6 cellular contexts compared by ENCODE assay signal in genomic region chrX:101599592-101599991, GRCh38. TPM values are rescaled to one million over a fixed set of nuclear protein-coding genes. Genes with fewer than 3 reads are reported as not detected.
DNase-seq lines count a peak whose midpoint lies in the region; ATAC-seq, FAIRE-seq and TF ChIP-seq lines count a peak whose summit lies in the region.
"Not testable (repeated sequence)": the region's sequence is repeated elsewhere in the genome, so short reads cannot be mapped to it uniquely, and the experiment has no call there.
"Had no signal": no experiment of that assay in that cellular context is flagged by ENCODE, and none has a peak within 500 bp of the region (broad histone marks: within the 10 kb centered on the region; RNA-seq: fewer than 3 reads in every experiment).

No MANE protein-coding gene starts in this region.

- 0 out of 2 replicates have a peak, but pooled peaks have one; percentile 33 for ATAC-seq in Panc1

- TF ChIP-seq CTCF in Panc1 (IDR thresholded peaks at IDR 0.05); H1 (IDR thresholded peaks at IDR 0.05; ENCODE audit: control extremely low read depth in 1 of 3, insufficient read depth in 1 of 3, low read depth in 1 of 3, low read length in 3 of 3); keratinocyte (optimal IDR thresholded peaks at IDR 0.05 in 1 of 3, IDR thresholded peaks at IDR 0.05 in 1 of 3, conservative IDR thresholded peaks at IDR 0.05 in 1 of 3; ENCODE audit: extremely low read depth in 1 of 3, insufficient read depth in 2 of 3, low read length in 3 of 3): not testable (repeated sequence)

- H4K20me1 ChIP-seq in H1 (replicated peaks in 1 of 2; ENCODE audit: control insufficient read depth in 1 of 2, insufficient read depth in 2 of 2, low read length in 2 of 2); keratinocyte (ENCODE audit: control insufficient read depth, extremely low read depth, insufficient read depth, low read length): not testable (repeated sequence)

- H3K9ac ChIP-seq in H1 (replicated peaks in 1 of 4; ENCODE audit: extremely low read depth in 1 of 4, low read depth in 3 of 4, low read length in 3 of 4); keratinocyte (ENCODE audit: control insufficient read depth, extremely low read depth, insufficient read depth, low read length): not testable (repeated sequence)

- H3K36me3 ChIP-seq in Panc1 (ENCODE audit: control insufficient read depth, insufficient read depth, low read length); H1 (ENCODE audit: control insufficient read depth in 2 of 4, insufficient read depth in 4 of 4, low read length in 3 of 4); keratinocyte (ENCODE audit: control insufficient read depth in 2 of 2, extremely low read depth in 1 of 2, insufficient read depth in 2 of 2, low read length in 2 of 2): not testable (repeated sequence)

- not testable (repeated sequence) for H4K8ac ChIP-seq in H1 (ENCODE audit: extremely low read depth, insufficient read depth, low read length)

- H4K91ac ChIP-seq in H1 (replicated peaks; ENCODE audit: insufficient read length, low read length): not testable (repeated sequence)

- H2AFZ ChIP-seq in H1 (ENCODE audit: low read length); keratinocyte (ENCODE audit: control insufficient read depth, low read length): not testable (repeated sequence)

- not testable (repeated sequence) for H3K4ac ChIP-seq in H1 (replicated peaks; ENCODE audit: insufficient read length, low read depth, low read length)

- not testable (repeated sequence) for H3K9me1 ChIP-seq in keratinocyte (ENCODE audit: control insufficient read depth, extremely low read depth, insufficient read depth, low read length)

- not testable (repeated sequence) for H3K18ac ChIP-seq in H1 (ENCODE audit: extremely low read depth, low read length)

- TF ChIP-seq POLR2A in GM12892 (IDR thresholded peaks at IDR 0.05; ENCODE audit: low read depth, low read length); H1 (IDR thresholded peaks at IDR 0.05; ENCODE audit: control extremely low read depth in 1 of 2, low read depth in 2 of 2, low read length in 2 of 2): not testable (repeated sequence)

- not testable (repeated sequence) for H3K4me2 ChIP-seq in H1 (ENCODE audit: insufficient read depth in 1 of 2, low read depth in 2 of 2, low read length in 2 of 2); keratinocyte (ENCODE audit: control insufficient read depth, extremely low read depth, insufficient read depth, low read depth, low read length)

- not testable (repeated sequence) for DNase-seq in GM12892 (ENCODE audit: insufficient read length); Panc1 (ENCODE audit: low read depth, low spot score); H1 (ENCODE audit: low read depth in 1 of 2, low spot score in 2 of 2); keratinocyte (ENCODE audit: low read depth, low spot score); urothelium cell line (ENCODE audit: low spot score)

- H3K79me2 ChIP-seq in H1 (ENCODE audit: control insufficient read depth in 1 of 2, insufficient read depth in 2 of 2, low read length in 2 of 2); keratinocyte (ENCODE audit: control insufficient read depth, insufficient read depth, low read length): not testable (repeated sequence)

- H3K27me3 ChIP-seq in Panc1 (ENCODE audit: control insufficient read depth, insufficient read depth, low read length): peaks cover 17% of the 10 kb centered on the region
- not testable (repeated sequence) for H3K27me3 ChIP-seq in H1 (replicated peaks in 1 of 4; ENCODE audit: control insufficient read depth in 3 of 4, extremely low read depth in 1 of 4, insufficient read depth in 3 of 4, low read length in 3 of 4); keratinocyte (ENCODE audit: control insufficient read depth, extremely low read depth, insufficient read depth, low read length)

- H3K79me1 ChIP-seq in H1 (ENCODE audit: low read depth, low read length): not testable (repeated sequence)

- H3K4me3 ChIP-seq in Panc1 (ENCODE audit: low read depth in 2 of 2, low read length in 2 of 2); H1 (ENCODE audit: extremely low read depth in 1 of 4, insufficient read depth in 2 of 4, low read depth in 3 of 4, low read length in 4 of 4); keratinocyte (ENCODE audit: control insufficient read depth in 2 of 3, extremely low read depth in 1 of 3, insufficient read depth in 2 of 3, low read depth in 1 of 3, low read length in 3 of 3): not testable (repeated sequence)

- BruUV-seq in Panc1 (replicated peaks; lab: Mats Ljungman, UMichigan): not testable (repeated sequence)

- WGBS in H1 (ENCODE audit: extremely low coverage in 1 of 2, insufficient coverage in 1 of 2, insufficient read length in 1 of 2, insufficient replicate concordance in 2 of 2, low coverage in 1 of 2, low lambda C conversion rate in 2 of 2, missing lambda C conversion rate in 1 of 2), 2 experiments: 60% methylated on average over 2 of the region's 8 CpGs; no CpG with 5 or more reads in 1 of the 2 experiments

- dilution Hi-C loops in keratinocyte (cut with MboI; ENCODE audit: extremely low pct_ligation_motif_present, low sequenced_read_pairs): not testable (repeated sequence)

- not testable (repeated sequence) for H3K23me2 ChIP-seq in H1 (ENCODE audit: low read depth, low read length)

- H2AK5ac ChIP-seq in H1 (ENCODE audit: low read depth, low read length): not testable (repeated sequence)

- not testable (repeated sequence) for H4K5ac ChIP-seq in H1 (ENCODE audit: insufficient read length, low read depth, low read length)

- H3K56ac ChIP-seq in H1 (replicated peaks; ENCODE audit: insufficient read length, low read depth, low read length): not testable (repeated sequence)

- not testable (repeated sequence) for H2BK20ac ChIP-seq in H1 (ENCODE audit: low read length)

- H2BK120ac ChIP-seq in H1 (replicated peaks; ENCODE audit: low read depth, low read length): not testable (repeated sequence)

- not testable (repeated sequence) for H2BK5ac ChIP-seq in H1 (ENCODE audit: low read depth, low read length)

- not testable (repeated sequence) for H2BK12ac ChIP-seq in H1 (ENCODE audit: low read depth, low read length)

- TF ChIP-seq RAD21 in H1 (IDR thresholded peaks at IDR 0.05 in 1 of 2, conservative IDR thresholded peaks at IDR 0.05 in 1 of 2; ENCODE audit: low read depth in 2 of 2, low read length in 2 of 2): not testable (repeated sequence)

- TF ChIP-seq EP300 in H1 (IDR thresholded peaks at IDR 0.05; ENCODE audit: borderline replicate concordance in 1 of 2, low read depth in 2 of 2, low read length in 2 of 2): not testable (repeated sequence)

- intact Hi-C loops in Panc1 (cut with micrococcal nuclease; ENCODE audit: unreplicated experiment): loop anchor here (5.0 to 10.0 kb wide), 2 partner anchors 185 to 198 kb away; no protein-coding TSS in a partner anchor

- H3K23ac ChIP-seq in H1 (ENCODE audit: insufficient read length): not testable (repeated sequence)

- POLR2A ChIA-PET in Panc1 (lab: Charles Lee); H1 (lab: Charles Lee; ENCODE audit: partially characterized antibody): not testable (repeated sequence)

- not testable (repeated sequence) for H3K27ac ChIP-seq in Panc1 (ENCODE audit: low read length); H1 (ENCODE audit: low read depth, low read length); keratinocyte (ENCODE audit: control insufficient read depth, insufficient read depth, low read length)

- not testable (repeated sequence) for H3K14ac ChIP-seq in H1 (ENCODE audit: insufficient read length)

- not testable (repeated sequence) for H2BK15ac ChIP-seq in H1 (ENCODE audit: low read length)

- not testable (repeated sequence) for H3K9me3 ChIP-seq in Panc1 (ENCODE audit: control insufficient read depth, insufficient read depth, low read depth, low read length); H1 (ENCODE audit: insufficient read depth in 2 of 2, low read depth in 1 of 2, low read length in 1 of 2); keratinocyte (ENCODE audit: control insufficient read depth, low read depth, low read length)

- not testable (repeated sequence) for H3K4me1 ChIP-seq in Panc1 (ENCODE audit: control insufficient read depth, insufficient read depth, low read length); H1 (replicated peaks in 1 of 4; ENCODE audit: control insufficient read depth in 3 of 4, insufficient read depth in 4 of 4, low read length in 3 of 4); keratinocyte (ENCODE audit: control insufficient read depth, extremely low read depth, insufficient read depth, low read length)

- CTCF ChIA-PET in Panc1 (lab: Charles Lee); H1 (lab: Charles Lee; ENCODE audit: partially characterized antibody): not testable (repeated sequence)

- peak; percentile 78 for FAIRE-seq in GM12892 (lab: Jason Lieb, UNC)
- FAIRE-seq in H1 (lab: Jason Lieb, UNC): peak; percentile 63
- peak; percentile 9 for FAIRE-seq in keratinocyte (lab: Jason Lieb, UNC)
- peak; percentile 63 for FAIRE-seq in urothelium cell line (lab: Jason Lieb, UNC)

- in situ Hi-C loops in Panc1 (cut with HindIII; ENCODE audit: low pct_unique_long_range_greater_than_20kb, low sequenced_read_pairs): not testable (repeated sequence)

RNA-seq across cellular contexts. Expression of gene ARMCX6, which starts 18.2 kb away (rescaled TPM):
- polyA plus RNA-seq in GM12892 (2012; ENCODE audit: missing spikeins): 44.4 TPM
- 43.6 TPM for total RNA-seq in Panc1 (2021; ENCODE audit: unreplicated experiment)
- 42.8 TPM for polyA plus RNA-seq in Panc1 (2012; ENCODE audit: insufficient read length)
- total RNA-seq in H1 (2021; fragmentation: NEBNext Ultra II Directional; extraction: Animal tissue kit (Norgen Biotek cat#: 25700)): 36.6 and 40.0 TPM in 2 replicates
- polyA plus RNA-seq in H1 (2011; rRNA removed): 18.3 and 24.9 TPM in 2 replicates
- polyA plus RNA-seq in H1 (2011; cell fraction: cytosol; rRNA removed): 24.3 TPM
- polyA plus RNA-seq in H1 (2011; cell fraction: nucleus; rRNA removed): 32.3 TPM
- polyA plus RNA-seq in H1 (2012, experiment 1 of 2): 35.5 to 37.9 TPM (median 37.1 TPM) in 4 replicates
- 25.6 TPM for polyA plus RNA-seq in H1 (2012, experiment 2 of 2)
- 33.8 TPM for polyA plus RNA-seq in H1 (2013, experiment 1 of 2)
- polyA plus RNA-seq in H1 (2013, experiment 2 of 2): 31.6 TPM
- 9.2 and 21.3 TPM in 2 replicates for polyA minus RNA-seq in H1 (2011; rRNA and poly(A)+ RNA removed)
- 5.1 TPM for polyA minus RNA-seq in H1 (2011; cell fraction: cytosol; rRNA and poly(A)+ RNA removed)
- 11.7 TPM for polyA minus RNA-seq in H1 (2011; cell fraction: nucleus; rRNA and poly(A)+ RNA removed)
- 43.5 to 60.8 TPM (median 56.1 TPM) in 3 replicates for polyA plus RNA-seq in keratinocyte
- polyA plus RNA-seq in keratinocyte (2011; ENCODE audit: low read depth): 28.6 TPM
- 48.5 and 75.8 TPM in 2 replicates for polyA plus RNA-seq in keratinocyte (2011; cell fraction: cytosol; rRNA removed)
- polyA plus RNA-seq in keratinocyte (2011; cell fraction: nucleus; rRNA removed): 45.9 and 60.5 TPM in 2 replicates
- polyA plus RNA-seq in keratinocyte (2012; ENCODE audit: low replicate concordance): 30.0 and 35.5 TPM in 2 replicates
- polyA minus RNA-seq in keratinocyte: 4.6 to 12.5 TPM (median 10.4 TPM) in 3 replicates
- 2.1 TPM for polyA minus RNA-seq in keratinocyte (2011; cell fraction: cytosol; rRNA and poly(A)+ RNA removed)
- 7.1 and 11.0 TPM in 2 replicates for polyA minus RNA-seq in keratinocyte (2011; cell fraction: nucleus; rRNA and poly(A)+ RNA removed)

RNA-seq across cellular contexts. Expression of gene ARMCX3, which starts 23.4 kb away (rescaled TPM):
- polyA plus RNA-seq in GM12892 (2012; ENCODE audit: missing spikeins): 29.9 TPM
- total RNA-seq in Panc1 (2021; ENCODE audit: unreplicated experiment): 25.9 TPM
- 30.5 TPM for polyA plus RNA-seq in Panc1 (2012; ENCODE audit: insufficient read length)
- total RNA-seq in H1 (2021; fragmentation: NEBNext Ultra II Directional; extraction: Animal tissue kit (Norgen Biotek cat#: 25700)): 19.5 and 20.3 TPM in 2 replicates
- polyA plus RNA-seq in H1 (2011; rRNA removed) (7.4 and 7.6 TPM in 2 replicates), keratinocyte (15.5 to 21.2 TPM (median 18.5 TPM) in 3 replicates)
- polyA plus RNA-seq in H1 (2011; cell fraction: cytosol; rRNA removed): 14.1 TPM
- polyA plus RNA-seq in H1 (2011; cell fraction: nucleus; rRNA removed): 18.1 TPM
- polyA plus RNA-seq in H1 (2012, experiment 1 of 2): 13.8 to 20.4 TPM (median 18.5 TPM) in 4 replicates
- polyA plus RNA-seq in H1 (2012, experiment 2 of 2): 2.3 TPM
- 9.0 TPM for polyA plus RNA-seq in H1 (2013, experiment 1 of 2)
- polyA plus RNA-seq in H1 (2013, experiment 2 of 2): 8.8 TPM
- 11.1 and 13.5 TPM in 2 replicates for polyA minus RNA-seq in H1 (2011; rRNA and poly(A)+ RNA removed)
- 9.2 TPM for polyA minus RNA-seq in H1 (2011; cell fraction: cytosol; rRNA and poly(A)+ RNA removed)
- 17.1 TPM for polyA minus RNA-seq in H1 (2011; cell fraction: nucleus; rRNA and poly(A)+ RNA removed)
- 10.1 TPM for polyA plus RNA-seq in keratinocyte (2011; ENCODE audit: low read depth)
- polyA plus RNA-seq in keratinocyte (2011; cell fraction: cytosol; rRNA removed): 11.6 and 15.8 TPM in 2 replicates
- 27.7 and 36.8 TPM in 2 replicates for polyA plus RNA-seq in keratinocyte (2011; cell fraction: nucleus; rRNA removed)
- polyA plus RNA-seq in keratinocyte (2012; ENCODE audit: low replicate concordance): 13.8 and 19.1 TPM in 2 replicates
- 11.1 to 12.9 TPM (median 12.4 TPM) in 3 replicates for polyA minus RNA-seq in keratinocyte
- polyA minus RNA-seq in keratinocyte (2011; cell fraction: cytosol; rRNA and poly(A)+ RNA removed): 14.4 TPM
- polyA minus RNA-seq in keratinocyte (2011; cell fraction: nucleus; rRNA and poly(A)+ RNA removed): 14.0 and 24.0 TPM in 2 replicates

RNA-seq across cellular contexts. Expression of gene ARMCX1, which starts 49.2 kb away (rescaled TPM):
- 0.15 TPM for polyA plus RNA-seq in GM12892 (2012; ENCODE audit: missing spikeins)
- total RNA-seq in Panc1 (2021; ENCODE audit: unreplicated experiment): 4.7 TPM
- 4.7 TPM for polyA plus RNA-seq in Panc1 (2012; ENCODE audit: insufficient read length)
- total RNA-seq in H1 (2021; fragmentation: NEBNext Ultra II Directional; extraction: Animal tissue kit (Norgen Biotek cat#: 25700)): 29.1 and 29.2 TPM in 2 replicates
- polyA plus RNA-seq in H1 (2011; rRNA removed): 9.8 and 12.5 TPM in 2 replicates
- 18.6 TPM for polyA plus RNA-seq in H1 (2011; cell fraction: cytosol; rRNA removed)
- 10.5 TPM for polyA plus RNA-seq in H1 (2011; cell fraction: nucleus; rRNA removed)
- 19.5 to 25.7 TPM (median 22.6 TPM) in 4 replicates for polyA plus RNA-seq in H1 (2012, experiment 1 of 2)
- 4.9 TPM for polyA plus RNA-seq in H1 (2012, experiment 2 of 2)
- 14.6 TPM for polyA plus RNA-seq in H1 (2013, experiment 1 of 2)
- polyA plus RNA-seq in H1 (2013, experiment 2 of 2): 14.6 TPM
- 12.8 and 13.1 TPM in 2 replicates for polyA minus RNA-seq in H1 (2011; rRNA and poly(A)+ RNA removed)
- 9.4 TPM for polyA minus RNA-seq in H1 (2011; cell fraction: cytosol; rRNA and poly(A)+ RNA removed)
- polyA minus RNA-seq in H1 (2011; cell fraction: nucleus; rRNA and poly(A)+ RNA removed): 6.2 TPM
- polyA plus RNA-seq in keratinocyte: 14.4 to 16.1 TPM (median 14.9 TPM) in 3 replicates
- 7.7 TPM for polyA plus RNA-seq in keratinocyte (2011; ENCODE audit: low read depth)
- 11.7 and 14.7 TPM in 2 replicates for polyA plus RNA-seq in keratinocyte (2011; cell fraction: cytosol; rRNA removed)
- 14.8 and 17.9 TPM in 2 replicates for polyA plus RNA-seq in keratinocyte (2011; cell fraction: nucleus; rRNA removed)
- 11.8 and 14.0 TPM in 2 replicates for polyA plus RNA-seq in keratinocyte (2012; ENCODE audit: low replicate concordance)
- polyA minus RNA-seq in keratinocyte: 3.1 to 10.9 TPM (median 8.5 TPM) in 3 replicates
- 9.0 TPM for polyA minus RNA-seq in keratinocyte (2011; cell fraction: cytosol; rRNA and poly(A)+ RNA removed)
- polyA minus RNA-seq in keratinocyte (2011; cell fraction: nucleus; rRNA and poly(A)+ RNA removed): 5.9 and 7.3 TPM in 2 replicates
- total RNA-seq: Caco-2 had no signal
